In the genomic region with DNA sequence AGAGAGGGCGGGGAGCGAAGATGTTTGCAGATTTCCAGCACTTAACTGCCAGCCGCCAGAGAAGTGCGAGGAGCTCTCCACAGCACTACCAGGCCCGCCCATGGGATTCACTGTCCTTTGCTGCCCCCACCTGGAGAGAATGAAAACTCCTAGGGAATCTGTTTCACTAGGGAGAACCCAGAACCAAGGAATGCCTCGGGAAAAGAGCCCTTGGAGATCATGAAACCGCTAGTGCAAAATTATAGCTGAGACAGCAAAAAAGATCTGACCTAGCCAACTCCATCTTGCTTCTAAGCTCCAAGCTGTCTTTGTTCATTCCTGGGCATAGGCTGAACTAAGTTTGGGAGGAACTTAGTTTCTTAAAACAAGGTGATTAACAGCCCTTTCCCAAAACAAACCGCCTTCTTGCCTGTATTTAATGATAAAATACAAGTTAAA, we compare ENCODE assay signal across 8 cellular contexts.
A peak's percentile ranks its signal among the peaks of the same experiment; 100 is the strongest.
DNase-seq lines count a peak whose midpoint lies in the region; ATAC-seq and TF ChIP-seq lines count a peak whose summit lies in the region.

No MANE protein-coding gene starts in this region.

- no peak for TF ChIP-seq POLR2A in esophagus muscularis mucosa (IDR thresholded peaks at IDR 0.05; ENCODE audit: low read depth)

- WGBS in esophagus muscularis mucosa, result 12% methylated on average over 8 of the region's 8 CpGs

- POLR2A ChIA-PET in PC-9 (lab: Charles Lee; ENCODE audit: unreplicated experiment), result no interaction called here
- POLR2A ChIA-PET in naive thymus-derived CD4-positive, alpha-beta T cell (lab: Charles Lee), result interaction anchor here (1.0 kb wide), 1 partner anchor 541 kb away, joined by 4 read pairs; a partner anchor contains a TSS

- intact Hi-C loops in PC-9 (cut with micrococcal nuclease; ENCODE audit: unreplicated experiment), result loop anchor here (1.0 to 10.0 kb wide), 3 partner anchors 549 to 1454 kb away; no protein-coding TSS in a partner anchor
- intact Hi-C loops in esophagus muscularis mucosa (cut with DNase I), result no loop called here
- intact Hi-C loops in naive thymus-derived CD4-positive, alpha-beta T cell (cut with micrococcal nuclease), result loop anchor here (1.0 to 10.0 kb wide), 11 partner anchors 36 to 1302 kb away; a partner anchor contains a TSS

- peaks cover 14 to 28% (median 20%) of the 10 kb centered on the region in 7 donors for H3K4me1 Mint-ChIP-seq in naive thymus-derived CD4-positive, alpha-beta T cell
- peaks cover 35% of the 10 kb centered on the region for H3K4me1 Mint-ChIP-seq in stimulated activated memory B cell treated with anti-CD40 and anti-IgM and Interleukin-4, amounts not matched to agents 10 μg/mL and 1 μg/mL and 100 μg/mL, for 72 hours

- peak overlapping the region in 5 of 9 donors; percentile 2 to 48 (median 22) for H3K27ac Mint-ChIP-seq in naive thymus-derived CD4-positive, alpha-beta T cell
- H3K27ac Mint-ChIP-seq in stimulated activated memory B cell treated with anti-CD40 and anti-IgM and Interleukin-4, amounts not matched to agents 10 μg/mL and 1 μg/mL and 100 μg/mL, for 72 hours, result peak overlapping the region; percentile 42

- peak; percentile 89 for ATAC-seq in naive thymus-derived CD4-positive, alpha-beta T cell
- ATAC-seq in stimulated activated memory B cell treated with anti-CD40 and anti-IgM and Interleukin-4, amounts not matched to agents 10 μg/mL and 1 μg/mL and 100 μg/mL, for 72 hours, result peak; percentile 76
- no peak for ATAC-seq in HG03565 (IDR thresholded peaks at IDR 0.05; ENCODE audit: unreplicated experiment)

- TF ChIP-seq EP300 in esophagus muscularis mucosa (IDR thresholded peaks at IDR 0.05), result no peak

- H3K27ac ChIP-seq in Karpas-422 (ENCODE audit: low read length) (no peak overlapping the region), PC-9 (no peak overlapping the region), esophagus muscularis mucosa (replicated peaks in 1 of 4) (no peak overlapping the region)
- no peak overlapping the region for H3K27ac ChIP-seq in naive thymus-derived CD4-positive, alpha-beta T cell (ENCODE audit: low read depth, low read length)

- peaks cover 0 to 15% (median 0%) of the 10 kb centered on the region in 5 donors for H3K27me3 Mint-ChIP-seq in naive thymus-derived CD4-positive, alpha-beta T cell
- H3K27me3 Mint-ChIP-seq in stimulated activated memory B cell treated with anti-CD40 and anti-IgM and Interleukin-4, amounts not matched to agents 10 μg/mL and 1 μg/mL and 100 μg/mL, for 72 hours, result no peaks in the 10 kb centered on the region

- no peaks in the 10 kb centered on the region for H3F3A ChIP-seq in PC-9 (ENCODE audit: insufficient read depth, low read depth)

- H3K4me1 ChIP-seq in Karpas-422 (ENCODE audit: low read length) (peaks cover 5% of the 10 kb centered on the region), PC-9 (replicated peaks; ENCODE audit: insufficient read depth) (no peaks in the 10 kb centered on the region; the same call in 1 of the 2 replicates), esophagus muscularis mucosa (peaks cover 0 to 4% (median 0%) of the 10 kb centered on the region in 4 donors)
- H3K4me1 ChIP-seq in naive thymus-derived CD4-positive, alpha-beta T cell (ENCODE audit: control insufficient read depth in 2 of 2, insufficient read depth in 2 of 2, low read length in 2 of 2), result peaks cover 0 to 8% of the 10 kb centered on the region in 2 donors

- H3K9me3 ChIP-seq in Karpas-422 (ENCODE audit: low read length), result no peaks in the 10 kb centered on the region
- H3K9me3 ChIP-seq in PC-9 (ENCODE audit: insufficient read depth, low read depth), result no peaks in the 10 kb centered on the region
- H3K9me3 ChIP-seq in esophagus muscularis mucosa, result no peaks in the 10 kb centered on the region
- no peaks in the 10 kb centered on the region for H3K9me3 ChIP-seq in naive thymus-derived CD4-positive, alpha-beta T cell (ENCODE audit: control insufficient read depth in 2 of 3, low read length in 3 of 3)

- H3K36me3 Mint-ChIP-seq in naive thymus-derived CD4-positive, alpha-beta T cell, result no peaks in the 10 kb centered on the region
- no peaks in the 10 kb centered on the region for H3K36me3 Mint-ChIP-seq in stimulated activated memory B cell treated with anti-CD40 and anti-IgM and Interleukin-4, amounts not matched to agents 10 μg/mL and 1 μg/mL and 100 μg/mL, for 72 hours

- no TSS peak for BruUV-seq in PC-9 (replicated peaks; lab: Mats Ljungman, UMichigan)

- no peak overlapping the region for H3K9ac ChIP-seq in Karpas-422 (ENCODE audit: low read length)

- no peak overlapping the region for H3K4me3 ChIP-seq in Karpas-422 (ENCODE audit: low read length)
- H3K4me3 ChIP-seq in PC-9, result no peak overlapping the region
- no peak overlapping the region for H3K4me3 ChIP-seq in esophagus muscularis mucosa
- H3K4me3 ChIP-seq in naive thymus-derived CD4-positive, alpha-beta T cell (ENCODE audit: low read length), result no peak overlapping the region

- H3K27me3 ChIP-seq in Karpas-422 (ENCODE audit: low read length) (no peaks in the 10 kb centered on the region), PC-9 (ENCODE audit: insufficient read depth, low read depth) (no peaks in the 10 kb centered on the region), esophagus muscularis mucosa (peaks cover 0 to 9% (median 0%) of the 10 kb centered on the region in 4 donors)
- H3K27me3 ChIP-seq in naive thymus-derived CD4-positive, alpha-beta T cell (ENCODE audit: control insufficient read depth in 2 of 2, insufficient read depth in 2 of 2, low read length in 2 of 2), result no peaks in the 10 kb centered on the region

- H3K9me2 ChIP-seq in Karpas-422 (replicated peaks; ENCODE audit: insufficient read depth, low read length), result no peaks in the 10 kb centered on the region
- no peaks in the 10 kb centered on the region for H3K9me2 ChIP-seq in PC-9 (ENCODE audit: insufficient read depth)

- H3K4me2 ChIP-seq in Karpas-422 (ENCODE audit: low read depth, low read length, poor library complexity, severe bottlenecking) (no peak overlapping the region), PC-9 (no peak overlapping the region)

- peak; percentile 86 for TF ChIP-seq CTCF in PC-9 (conservative IDR thresholded peaks at IDR 0.05)
- TF ChIP-seq CTCF in esophagus muscularis mucosa (IDR thresholded peaks at IDR 0.05), result peak; percentile 79 to 84 (median 80)

- H3K36me3 ChIP-seq in Karpas-422 (ENCODE audit: insufficient read depth, low read length) (no peaks in the 10 kb centered on the region), PC-9 (ENCODE audit: low read depth) (no peaks in the 10 kb centered on the region), esophagus muscularis mucosa (no peaks in the 10 kb centered on the region)
- no peaks in the 10 kb centered on the region for H3K36me3 ChIP-seq in naive thymus-derived CD4-positive, alpha-beta T cell (ENCODE audit: control insufficient read depth in 2 of 3, insufficient read depth in 3 of 3, low read length in 3 of 3)

- CTCF ChIA-PET in PC-9 (lab: Charles Lee), result interaction anchor here (0.5 to 1.3 kb wide), 17 partner anchors 8 to 1060 kb away, joined by 3 to 11 read pairs (median 4); no protein-coding TSS in a partner anchor
- CTCF ChIA-PET in naive thymus-derived CD4-positive, alpha-beta T cell (lab: Charles Lee), result interaction anchor here (0.7 to 2.4 kb wide), 25 partner anchors 10 to 1301 kb away, joined by 3 to 34 read pairs (median 6); no protein-coding TSS in a partner anchor

- H3K4me3 Mint-ChIP-seq in naive thymus-derived CD4-positive, alpha-beta T cell, result no peak overlapping the region
- no peak overlapping the region for H3K4me3 Mint-ChIP-seq in stimulated activated memory B cell treated with anti-CD40 and anti-IgM and Interleukin-4, amounts not matched to agents 10 μg/mL and 1 μg/mL and 100 μg/mL, for 72 hours

- DNase-seq in GM04503 (ENCODE audit: low read depth) (peak; percentile 39), Karpas-422 (peak; percentile 85), PC-9 (peak; percentile 76 to 85), activated T-cell treated with anti-CD3 and anti-CD28 coated beads for 4 hours (peak; percentile 66), esophagus muscularis mucosa (ENCODE audit: extremely low spot score) (peak; percentile 96)
- peak; percentile 44 to 74 (median 65) for DNase-seq in naive thymus-derived CD4-positive, alpha-beta T cell

- H3K79me2 ChIP-seq in Karpas-422 (ENCODE audit: low read length) (no peaks in the 10 kb centered on the region), PC-9 (ENCODE audit: low read depth) (no peaks in the 10 kb centered on the region)

- no peak overlapping the region for H2AFZ ChIP-seq in Karpas-422 (ENCODE audit: low read length)
- H2AFZ ChIP-seq in PC-9, result no peak overlapping the region

- no peaks in the 10 kb centered on the region for H4K20me1 ChIP-seq in Karpas-422 (ENCODE audit: insufficient read depth, low read depth, low read length)
- H4K20me1 ChIP-seq in PC-9 (ENCODE audit: insufficient read depth), result no peaks in the 10 kb centered on the region

- no peaks in the 10 kb centered on the region for H3K9me3 Mint-ChIP-seq in naive thymus-derived CD4-positive, alpha-beta T cell
- no peaks in the 10 kb centered on the region for H3K9me3 Mint-ChIP-seq in stimulated activated memory B cell treated with anti-CD40 and anti-IgM and Interleukin-4, amounts not matched to agents 10 μg/mL and 1 μg/mL and 100 μg/mL, for 72 hours

Comparison
In these comparisons a context has a peak if more than half of its experiments do, and no peak if none do; other contexts are left out.
1. DNase-seq: peak in every context shown above with its lines; median percentile 96 in esophagus muscularis mucosa; 85 in Karpas-422; 80 in PC-9; 66 in activated T-cell treated with anti-CD3 and anti-CD28 coated beads for 4 hours; 65 in naive thymus-derived CD4-positive, alpha-beta T cell; 39 in GM04503.